In the genomic region with DNA sequence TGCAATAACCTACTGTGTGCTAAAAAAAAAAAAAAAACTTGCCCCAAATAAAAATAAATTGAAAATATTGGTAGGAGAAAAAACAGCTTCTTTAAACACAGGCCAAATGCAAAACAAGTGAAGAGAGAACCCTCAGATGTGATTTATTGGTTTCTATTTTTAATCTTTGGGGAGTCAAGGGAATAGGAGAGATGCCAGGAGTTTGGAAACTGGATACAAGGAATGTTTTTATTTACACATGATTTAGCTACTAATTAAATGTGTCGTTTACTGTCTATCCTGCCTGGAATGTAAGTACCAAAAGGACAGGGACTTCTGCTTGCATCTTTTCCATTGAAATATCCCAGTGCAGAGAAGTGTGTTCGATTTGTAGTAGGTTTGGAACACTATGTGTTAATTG, we compare ENCODE assay signal across 20 cellular contexts.
"Had no signal": no experiment of that assay in that cellular context is flagged by ENCODE, and none has a peak within 500 bp of the region (broad histone marks: within the 10 kb centered on the region; RNA-seq: fewer than 3 reads in every experiment).

No MANE protein-coding gene starts in this region.

- H3K4me1 ChIP-seq: pancreas had no signal

- H3K4me3 Mint-ChIP-seq: activated T-helper 1 cell treated with anti-CD3 and anti-CD28 coated beads, Interleukin-12 subunit alpha, Interleukin-12 subunit beta, Interleukin-2, Interleukin-4 antibody, amounts not matched to agents 30 ng/mL and 10 ng/mL and 1 ng/mL, durations not matched to agents 14 hours and 24 hours and 36 hours; endodermal cell; naive B cell; stimulated activated memory B cell treated with anti-CD40 and anti-IgM and Interleukin-4, amounts not matched to agents 10 μg/mL and 1 μg/mL and 100 μg/mL, for 72 hours; T-helper 2 cell treated with Interferon-gamma antibody and Interleukin-4, amounts not matched to agents 5 μg/mL and 100 μg/mL, for 36 hours had no signal

- H3K36me3 Mint-ChIP-seq: activated naive CD4-positive, alpha-beta T cell treated with anti-CD3 and anti-CD28 coated beads, Interleukin-2, amount 50 U/mL, for 72 hours; naive B cell; stimulated activated memory B cell treated with anti-CD40 and anti-IgM and Interleukin-4, amounts not matched to agents 10 μg/mL and 1 μg/mL and 100 μg/mL, for 72 hours had no signal

- ATAC-seq: activated naive CD4-positive, alpha-beta T cell treated with anti-CD3 and anti-CD28 coated beads, Interleukin-2, amount 50 U/mL, for 72 hours; gastroesophageal sphincter; heart left ventricle; mucosa of descending colon; stimulated activated memory B cell treated with anti-CD40 and anti-IgM and Interleukin-4, amounts not matched to agents 10 μg/mL and 1 μg/mL and 100 μg/mL, for 72 hours had no signal

- DNase-seq: activated CD4-positive, alpha-beta T cell treated with anti-CD3 and anti-CD28 coated beads, Interleukin-2, amount 50 U/mL, for 4 hours; activated gamma-delta T cell treated with Interleukin-2 at 50 U/mL for 16 hours; endodermal cell; erythroblast; heart left ventricle; kidney glomerular epithelial cell; mesenchymal stem cell; mucosa of descending colon; naive B cell; pancreas; sigmoid colon; spleen; stimulated activated CD4-positive, alpha-beta T cell treated with anti-CD3 and anti-CD28 coated beads, Interleukin-4, amount 100 ng/mL, for 4 hours; upper lobe of left lung had no signal

- H3K27ac Mint-ChIP-seq: activated naive CD4-positive, alpha-beta T cell treated with anti-CD3 and anti-CD28 coated beads, Interleukin-2, amount 50 U/mL, for 72 hours; activated T-helper 1 cell treated with anti-CD3 and anti-CD28 coated beads, Interleukin-12 subunit alpha, Interleukin-12 subunit beta, Interleukin-2, Interleukin-4 antibody, amounts not matched to agents 30 ng/mL and 10 ng/mL and 1 ng/mL, durations not matched to agents 14 hours and 24 hours and 36 hours; naive B cell; stimulated activated memory B cell treated with anti-CD40 and anti-IgM and Interleukin-4, amounts not matched to agents 10 μg/mL and 1 μg/mL and 100 μg/mL, for 72 hours; T-helper 2 cell treated with Interferon-gamma antibody and Interleukin-4, amounts not matched to agents 5 μg/mL and 100 μg/mL, for 36 hours had no signal

- H3K27ac ChIP-seq: gastroesophageal sphincter, heart left ventricle, pancreas, spleen, thoracic aorta, upper lobe of left lung had no signal

- H3K27me3 Mint-ChIP-seq: stimulated activated memory B cell treated with anti-CD40 and anti-IgM and Interleukin-4, amounts not matched to agents 10 μg/mL and 1 μg/mL and 100 μg/mL, for 72 hours had no signal

- H3K9me3 Mint-ChIP-seq: activated T-helper 1 cell treated with anti-CD3 and anti-CD28 coated beads, Interleukin-12 subunit alpha, Interleukin-12 subunit beta, Interleukin-2, Interleukin-4 antibody, amounts not matched to agents 30 ng/mL and 10 ng/mL and 1 ng/mL, durations not matched to agents 14 hours and 24 hours and 36 hours; T-helper 2 cell treated with Interferon-gamma antibody and Interleukin-4, amounts not matched to agents 5 μg/mL and 100 μg/mL, for 36 hours had no signal

- H3K36me3 ChIP-seq: gastroesophageal sphincter, heart left ventricle, pancreas, sigmoid colon, spleen, thoracic aorta, upper lobe of left lung had no signal

- H3K4me3 ChIP-seq: gastroesophageal sphincter, heart left ventricle, mucosa of descending colon, pancreas, sigmoid colon, spleen, thoracic aorta, upper lobe of left lung had no signal

- H3K9me3 ChIP-seq: gastroesophageal sphincter, mucosa of descending colon, pancreas, thoracic aorta, upper lobe of left lung had no signal

- H3K27me3 ChIP-seq: gastroesophageal sphincter, pancreas, sigmoid colon, upper lobe of left lung had no signal
